8 cellular contexts compared by ENCODE assay signal in genomic region chrX:11664211-11664888, GRCh38. TPM values are rescaled to one million over a fixed set of nuclear protein-coding genes. Genes with fewer than 3 reads are reported as not detected.
DNase-seq lines count a peak whose midpoint lies in the region; ATAC-seq and TF ChIP-seq lines count a peak whose summit lies in the region.

No MANE protein-coding gene starts in this region.

- no peak overlapping the region for H2BK15ac ChIP-seq in IMR-90 (ENCODE audit: low read depth, low read length)

- H2AK5ac ChIP-seq in IMR-90 (ENCODE audit: low read depth, low read length), result no peak overlapping the region

- dilution Hi-C loops in IMR-90 (cut with HindIII; ENCODE audit: low sequenced_read_pairs, unreplicated experiment), result no loop called here

- BruUV-seq in IMR-90 (replicated peaks; lab: Mats Ljungman, UMichigan), result no TSS peak

- POLR2A ChIA-PET in IMR-90 (lab: Charles Lee; ENCODE audit: unreplicated experiment), result no interaction called here

- no peak overlapping the region for H3K56ac ChIP-seq in IMR-90 (ENCODE audit: extremely low read depth, insufficient read depth, low read length)

- H3K4me1 ChIP-seq in IMR-90 (ENCODE audit: control insufficient read depth, insufficient read depth, low read length), result no peaks in the 10 kb centered on the region
- H3K4me1 ChIP-seq in osteoblast (ENCODE audit: insufficient read depth, low read length), result no peaks in the 10 kb centered on the region

- no peak overlapping the region for H2AK9ac ChIP-seq in IMR-90 (replicated peaks; ENCODE audit: low read depth, low read length, poor library complexity)

- H2BK20ac ChIP-seq in IMR-90 (ENCODE audit: low read depth, low read length), result no peak overlapping the region

- H3K4me3 ChIP-seq in IMR-90 (ENCODE audit: insufficient read depth, low read depth, low read length) (peak overlapping the region; percentile 44), foreskin fibroblast (ENCODE audit: low read depth in 1 of 2, low read length in 2 of 2) (peak overlapping the region; percentile 48 to 72), osteoblast (ENCODE audit: insufficient read depth, low read length) (peak overlapping the region; percentile 57)

- H3K27me3 ChIP-seq in IMR-90 (ENCODE audit: control insufficient read depth, insufficient read depth, low read length) (peaks cover 16% of the 10 kb centered on the region), osteoblast (ENCODE audit: insufficient read depth, low read length) (peaks cover 41% of the 10 kb centered on the region)

- H4K8ac ChIP-seq in IMR-90 (ENCODE audit: low read depth in 2 of 2, low read length in 2 of 2), result no peak overlapping the region

- H3K36me3 ChIP-seq in IMR-90 (ENCODE audit: control insufficient read depth, insufficient read depth, low read length), result no peaks in the 10 kb centered on the region
- no peaks in the 10 kb centered on the region for H3K36me3 ChIP-seq in osteoblast (ENCODE audit: insufficient read depth, low read length)

- no peak overlapping the region for H4K5ac ChIP-seq in IMR-90 (ENCODE audit: low read depth, low read length)

- no peak overlapping the region for H3K9ac ChIP-seq in IMR-90 (ENCODE audit: low read depth, low read length)

- no peak for TF ChIP-seq RAD21 in IMR-90 (IDR thresholded peaks at IDR 0.05; ENCODE audit: low read length)

- no peak overlapping the region for H2BK5ac ChIP-seq in IMR-90 (ENCODE audit: low read depth, low read length, poor library complexity, severe bottlenecking)

- H4K20me1 ChIP-seq in IMR-90 (ENCODE audit: insufficient read depth, low read length) (no peaks in the 10 kb centered on the region), osteoblast (ENCODE audit: insufficient read depth, low read length) (no peaks in the 10 kb centered on the region)

- 32% methylated on average over 5 of the region's 55 CpGs; no CpG with 5 or more reads in 1 of the 2 experiments for WGBS in IMR-90 (ENCODE audit: extremely low coverage in 2 of 2, insufficient read length in 1 of 2), 2 experiments

- TF ChIP-seq CTCF in IMR-90 (conservative IDR thresholded peaks at IDR 0.05; ENCODE audit: low read depth, low read length), result no peak
- no peak for TF ChIP-seq CTCF in foreskin fibroblast (IDR thresholded peaks at IDR 0.05; ENCODE audit: low read depth, low read length)
- TF ChIP-seq CTCF in osteoblast (IDR thresholded peaks at IDR 0.05; ENCODE audit: extremely low read depth, low read depth, low read length), result no peak

- ATAC-seq in IMR-90 (ENCODE audit: low read depth) (peak; percentile 8; the same call in 1 of the 2 replicates), GM21619 (IDR thresholded peaks at IDR 0.05; ENCODE audit: unreplicated experiment) (no peak)

- H3K79me2 ChIP-seq in osteoblast (ENCODE audit: insufficient read depth, low read length), result no peaks in the 10 kb centered on the region

- H3K18ac ChIP-seq in IMR-90 (ENCODE audit: low read depth, low read length), result no peak overlapping the region

- no peaks in the 10 kb centered on the region for H3K79me1 ChIP-seq in IMR-90 (ENCODE audit: low read depth in 1 of 2, low read length in 2 of 2)

- no peaks in the 10 kb centered on the region for H3K9me3 ChIP-seq in IMR-90 (ENCODE audit: control insufficient read depth, insufficient read depth, low read length)
- H3K9me3 ChIP-seq in osteoblast (ENCODE audit: low read depth, low read length), result no peaks in the 10 kb centered on the region

- H3K27ac ChIP-seq in IMR-90 (ENCODE audit: insufficient read depth, low read length) (no peak overlapping the region), osteoblast (ENCODE audit: low read depth, low read length) (no peak overlapping the region)

- no peak overlapping the region for H4K91ac ChIP-seq in IMR-90 (ENCODE audit: insufficient read depth, low read depth, low read length)

- H3K14ac ChIP-seq in IMR-90 (replicated peaks; ENCODE audit: low read depth, low read length), result no peak overlapping the region

- H2AFZ ChIP-seq in IMR-90 (replicated peaks; ENCODE audit: low read length, poor library complexity), result peak overlapping the region; percentile 83
- peak overlapping the region; percentile 56 for H2AFZ ChIP-seq in osteoblast (ENCODE audit: low read length)

- no peak overlapping the region for H3K23ac ChIP-seq in IMR-90 (ENCODE audit: low read depth, low read length)

- intact Hi-C loops in IMR-90 (cut with micrococcal nuclease), result loop anchor here (10.0 kb wide), 1 partner anchor 130 kb away; no protein-coding TSS in a partner anchor

- H3K4ac ChIP-seq in IMR-90 (ENCODE audit: low read depth, low read length), result no peak overlapping the region

- no peaks in the 10 kb centered on the region for H3K9me1 ChIP-seq in IMR-90 (ENCODE audit: insufficient read depth, low read length)

- CTCF ChIA-PET in IMR-90 (lab: Yijun Ruan, JAX), result no interaction called here

- DNase-seq in COLO668 (lab: John Stamatoyannopoulos, UW; ENCODE audit: unreplicated experiment) (peak; percentile 13), IMR-90 (no peak), foreskin fibroblast (peak in 1 of 2 donors; percentile 40), osteoblast (ENCODE audit: insufficient read length, low spot score, missing footprints) (no peak), NCI-H2196 (lab: John Stamatoyannopoulos, UW; ENCODE audit: unreplicated experiment) (no peak), cerebellar nuclear complex (lab: John Stamatoyannopoulos, UW) (no peak)
- DNase-seq in central memory CD4-positive, alpha-beta T cell, result no peak

- in situ Hi-C loops in IMR-90 (cut with MboI; ENCODE audit: low sequenced_read_pairs), result no loop called here

- no peak overlapping the region for H2BK120ac ChIP-seq in IMR-90 (ENCODE audit: low read depth, low read length)

- H3K4me2 ChIP-seq in IMR-90 (ENCODE audit: low read depth, low read length) (peak overlapping the region; percentile 66; the same call in 1 of the 2 replicates), osteoblast (ENCODE audit: insufficient read depth, low read length) (peak overlapping the region; percentile 72)

- TF ChIP-seq POLR2A in IMR-90 (IDR thresholded peaks at IDR 0.05; ENCODE audit: low read depth, low read length), result no peak

TF ChIP-seq in IMR-90, 13 proteins besides CTCF, POLR2A, EP300 and RAD21:
- no peak for TF ChIP-seq RCOR1 (IDR thresholded peaks at IDR 0.05; ENCODE audit: insufficient replicate concordance, low read length)
- no peak for TF ChIP-seq RFX5 (IDR thresholded peaks at IDR 0.05; ENCODE audit: low read depth, low read length)
- TF ChIP-seq CHD1 (IDR thresholded peaks at IDR 0.05; ENCODE audit: low read depth, low read length), result no peak
- no peak for TF ChIP-seq CEBPB (IDR thresholded peaks at IDR 0.05; ENCODE audit: low read depth, low read length)
- TF ChIP-seq MXI1 (IDR thresholded peaks at IDR 0.05; ENCODE audit: borderline replicate concordance, low read depth, low read length), result no peak
- TF ChIP-seq USF2 (IDR thresholded peaks at IDR 0.05; ENCODE audit: low read depth, low read length), result no peak
- no peak for TF ChIP-seq NFE2L2 (IDR thresholded peaks at IDR 0.05; ENCODE audit: low read depth, low read length)
TF ChIP-seq in IMR-90: peak in this region for 0.

RNA-seq across cellular contexts. Expression of gene ARHGAP6, which starts 1.4 kb away (rescaled TPM):
- total RNA-seq in IMR-90 (2012; rRNA removed) (1.1 and 1.8 TPM in 2 replicates), osteoblast (2.2 and 5.0 TPM in 2 replicates)
- polyA plus RNA-seq in IMR-90 (2012; rRNA removed), result 1.1 and 1.4 TPM in 2 replicates
- 0.36 and 1.1 TPM in 2 replicates for polyA plus RNA-seq in IMR-90 (2012; cell fraction: cytosol; rRNA removed)
- polyA plus RNA-seq in IMR-90 (2012; cell fraction: nucleus; rRNA removed; ENCODE audit: low replicate concordance), result 1.7 and 3.4 TPM in 2 replicates
